ENCODE assay signal across 13 cellular contexts in genomic region chr18:57775937-57776336, GRCh38. TPM values are rescaled to one million over a fixed set of nuclear protein-coding genes. Genes with fewer than 3 reads are reported as not detected.
A peak's percentile ranks its signal among the peaks of the same experiment; 100 is the strongest.
DNase-seq lines count a peak whose midpoint lies in the region; ATAC-seq and TF ChIP-seq lines count a peak whose summit lies in the region.
"Had no signal": no experiment of that assay in that cellular context is flagged by ENCODE, and none has a peak within 500 bp of the region (broad histone marks: within the 10 kb centered on the region; RNA-seq: fewer than 3 reads in every experiment).

No MANE protein-coding gene starts in this region.

- peaks cover 4% of the 10 kb centered on the region for H3K36me3 Mint-ChIP-seq in stimulated activated memory B cell treated with anti-CD40 and anti-IgM and Interleukin-4, amounts not matched to agents 10 μg/mL and 1 μg/mL and 100 μg/mL, for 72 hours

- H3K27me3 ChIP-seq in heart left ventricle (no peaks in the 10 kb centered on the region), mucosa of stomach (ENCODE audit: control insufficient read depth, insufficient read depth, low read length) (no peaks in the 10 kb centered on the region)
- H3K27me3 ChIP-seq: dorsolateral prefrontal cortex had no signal

- no peak for TF ChIP-seq CTCF in heart left ventricle (IDR thresholded peaks at IDR 0.05)

- H3K4me3 ChIP-seq in heart left ventricle: no peak overlapping the region
- no peak overlapping the region for H3K4me3 ChIP-seq in mucosa of stomach (ENCODE audit: low read length)
- no peak overlapping the region for H3K4me3 ChIP-seq in urinary bladder (ENCODE audit: low read depth, low read length)
- H3K4me3 ChIP-seq: dorsolateral prefrontal cortex had no signal

- TF ChIP-seq POLR2A in heart left ventricle (IDR thresholded peaks at IDR 0.05): no peak

- no peak overlapping the region for H3K4me3 Mint-ChIP-seq in stimulated activated memory B cell treated with anti-CD40 and anti-IgM and Interleukin-4, amounts not matched to agents 10 μg/mL and 1 μg/mL and 100 μg/mL, for 72 hours
- H3K4me3 Mint-ChIP-seq: activated naive CD4-positive, alpha-beta T cell treated with anti-CD3 and anti-CD28 coated beads, Interleukin-2, amount 50 U/mL, for 24 hours had no signal

- no peak for ATAC-seq in heart left ventricle
- no peak for ATAC-seq in Right ventricle myocardium superior (ENCODE audit: poor library complexity)
- ATAC-seq in stimulated activated memory B cell treated with anti-CD40 and anti-IgM and Interleukin-4, amounts not matched to agents 10 μg/mL and 1 μg/mL and 100 μg/mL, for 72 hours: no peak

- no peaks in the 10 kb centered on the region for H3K27me3 Mint-ChIP-seq in stimulated activated memory B cell treated with anti-CD40 and anti-IgM and Interleukin-4, amounts not matched to agents 10 μg/mL and 1 μg/mL and 100 μg/mL, for 72 hours
- H3K27me3 Mint-ChIP-seq: activated naive CD4-positive, alpha-beta T cell treated with anti-CD3 and anti-CD28 coated beads, Interleukin-2, amount 50 U/mL, for 24 hours had no signal

- H3K27ac ChIP-seq in heart left ventricle (peak overlapping the region in 10 of 12 donors; percentile 11 to 72 (median 56)), urinary bladder (ENCODE audit: low read depth) (peak overlapping the region; percentile 89)
- H3K27ac ChIP-seq: dorsolateral prefrontal cortex had no signal

- H3K9me3 ChIP-seq in heart left ventricle (no peaks in the 10 kb centered on the region), mucosa of stomach (ENCODE audit: control insufficient read depth, low read length) (no peaks in the 10 kb centered on the region)

- intact Hi-C loops in heart left ventricle (cut with DNase I) (no loop called here), Right ventricle myocardium superior (cut with DNase I) (no loop called here)

- H3K4me1 ChIP-seq in heart left ventricle (peaks cover 0 to 78% (median 49%) of the 10 kb centered on the region in 12 donors), mucosa of stomach (ENCODE audit: control insufficient read depth, insufficient read depth, low read length) (peaks cover 91% of the 10 kb centered on the region), urinary bladder (ENCODE audit: insufficient read depth) (no peaks in the 10 kb centered on the region)

- no peak overlapping the region for H3K27ac Mint-ChIP-seq in stimulated activated memory B cell treated with anti-CD40 and anti-IgM and Interleukin-4, amounts not matched to agents 10 μg/mL and 1 μg/mL and 100 μg/mL, for 72 hours
- H3K27ac Mint-ChIP-seq: activated naive CD4-positive, alpha-beta T cell treated with anti-CD3 and anti-CD28 coated beads, Interleukin-2, amount 50 U/mL, for 24 hours had no signal

- no peaks in the 10 kb centered on the region for H3K9me3 Mint-ChIP-seq in stimulated activated memory B cell treated with anti-CD40 and anti-IgM and Interleukin-4, amounts not matched to agents 10 μg/mL and 1 μg/mL and 100 μg/mL, for 72 hours
- H3K9me3 Mint-ChIP-seq: activated naive CD4-positive, alpha-beta T cell treated with anti-CD3 and anti-CD28 coated beads, Interleukin-2, amount 50 U/mL, for 24 hours had no signal

- DNase-seq in heart left ventricle: no peak
- DNase-seq in Right ventricle myocardium superior: no peak
- DNase-seq in dermis blood vessel endothelial cell: peak; percentile 58
- DNase-seq in NCI-H69 (lab: John Stamatoyannopoulos, UW): no peak
- no peak for DNase-seq in 8988T
- DNase-seq: DMS53, dorsolateral prefrontal cortex, NCI-H187 treated with DMSO at 0.1 percent for 48 hours had no signal

- H3K36me3 ChIP-seq in heart left ventricle: no peaks in the 10 kb centered on the region
- H3K36me3 ChIP-seq in mucosa of stomach (ENCODE audit: control insufficient read depth, insufficient read depth, low read length): no peaks in the 10 kb centered on the region
- no peaks in the 10 kb centered on the region for H3K36me3 ChIP-seq in urinary bladder (ENCODE audit: insufficient read depth)

- H3K9ac ChIP-seq in mucosa of stomach (ENCODE audit: low read length): peak overlapping the region; percentile 56

- H3K4me1 Mint-ChIP-seq in stimulated activated memory B cell treated with anti-CD40 and anti-IgM and Interleukin-4, amounts not matched to agents 10 μg/mL and 1 μg/mL and 100 μg/mL, for 72 hours: peaks cover 31% of the 10 kb centered on the region

- 85 to 89% (median 88%) methylated on average over 3 of the region's 3 CpGs for WGBS in heart left ventricle, 4 donors
- WGBS in urinary bladder: 76% methylated on average over 3 of the region's 3 CpGs

RNA-seq across cellular contexts. Expression of gene ATP8B1, which starts 27.2 kb away (rescaled TPM):
- total RNA-seq in heart left ventricle (10 to 100 TPM in 1 of 9 donors, 1 to 10 TPM in 8; 5.3 to 12.8 (median 6.5) TPM), Right ventricle myocardium superior (5.9 TPM), dermis blood vessel endothelial cell (51.1 and 72.5 TPM in 2 replicates), urinary bladder (79.6 TPM)
- polyA plus RNA-seq in heart left ventricle (1 to 10 TPM; 3.0 to 3.7 TPM), urinary bladder (20.1 TPM)
- total RNA-seq: T-helper 1 cell treated with Interleukin-12 subunit alpha and Interleukin-12 subunit beta and Interleukin-4 antibody, amounts not matched to agents 30 ng/mL and 1 ng/mL, for 36 hours had no signal
